Comparison of ENCODE assay signal across 8 cellular contexts in the genomic region with DNA sequence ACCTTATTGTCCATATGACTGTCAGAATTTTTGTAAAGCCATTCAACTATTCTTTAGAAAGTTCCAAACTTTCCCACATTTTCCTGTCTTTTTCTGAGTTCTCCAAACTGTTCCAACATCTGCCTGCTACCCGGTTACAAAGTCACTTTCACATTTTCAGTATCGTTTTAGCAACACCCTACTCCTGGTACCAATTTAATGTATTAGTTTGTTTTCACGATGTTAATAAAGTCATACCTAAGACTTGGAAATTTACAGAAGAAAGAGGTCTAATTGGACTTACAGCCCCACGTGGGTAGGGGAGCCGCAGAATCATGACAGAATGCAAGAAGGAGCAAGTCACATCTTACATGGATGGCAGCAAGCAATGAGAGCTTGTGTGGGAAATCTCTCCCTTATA.
"Had no signal": no experiment of that assay in that cellular context is flagged by ENCODE, and none has a peak within 500 bp of the region (broad histone marks: within the 10 kb centered on the region; RNA-seq: fewer than 3 reads in every experiment).

No MANE protein-coding gene starts in this region.

- H3K27ac Mint-ChIP-seq: IgD-negative memory B cell had no signal

- DNase-seq: IMR-90, KBM-7, KG1 had no signal

- FAIRE-seq: HepG2, HTR-8/SVneo had no signal

- ATAC-seq: HepG2 had no signal

- H3K27me3 Mint-ChIP-seq: IgD-negative memory B cell had no signal

- H3K4me3 Mint-ChIP-seq: IgD-negative memory B cell had no signal

- H3K27ac ChIP-seq: HL-60, KMS-11 had no signal

- H3K36me3 Mint-ChIP-seq: IgD-negative memory B cell had no signal

- H3K9ac ChIP-seq: KMS-11 had no signal

- H3K4me2 ChIP-seq: KMS-11 had no signal
